Comparison of ENCODE assay signal across 8 cellular contexts in genomic region chr17:38868968-38869646, GRCh38. TPM values are rescaled to one million over a fixed set of nuclear protein-coding genes. Genes with fewer than 3 reads are reported as not detected.
DNase-seq lines count a peak whose midpoint lies in the region; ATAC-seq and TF ChIP-seq lines count a peak whose summit lies in the region.

No MANE protein-coding gene starts in this region.

- DNase-seq in AG10803 (ENCODE audit: low read depth) (peak; percentile 87), NCI-H446 treated with DMSO at 0.1 percent for 48 hours (lab: John Stamatoyannopoulos, UW) (peak; percentile 53), cerebellum (ENCODE audit: low spot score) (peak; percentile 87), kidney tubule cell (ENCODE audit: low spot score) (peak; percentile 91)
- peak; percentile 89 to 91 for DNase-seq in activated CD4-positive, alpha-beta T cell treated with anti-CD3 and anti-CD28 coated beads for 24 hours (ENCODE audit: low read depth in 2 of 2)
- DNase-seq in stimulated activated CD4-positive, alpha-beta T cell treated with anti-CD3 and anti-CD28 coated beads, Interleukin-1b, Interleukin-23, amount 100 ng/mL, for 24 hours (ENCODE audit: low read depth in 4 of 4, low spot score in 1 of 4) = peak; percentile 82 to 95 (median 88)

- peak; percentile 43 for ATAC-seq in GM18909 (IDR thresholded peaks at IDR 0.05; ENCODE audit: poor library complexity, unreplicated experiment)
- ATAC-seq in HG03196 (IDR thresholded peaks at IDR 0.05; ENCODE audit: unreplicated experiment) = peak; percentile 30

- TF ChIP-seq CTCF in AG10803 (conservative IDR thresholded peaks at IDR 0.05; ENCODE audit: low read length) = peak; percentile 48

- peak overlapping the region; percentile 82 for H3K4me3 ChIP-seq in AG10803 (ENCODE audit: low read length)

RNA-seq across cellular contexts. Expression of gene LASP1, which starts 0.8 kb away (rescaled TPM):
- total RNA-seq in cerebellum = 49.1 TPM

RNA-seq across cellular contexts. Expression of gene RPL23, which starts 15.6 kb away (rescaled TPM):
- 723 TPM for total RNA-seq in cerebellum

RNA-seq across cellular contexts. Expression of gene CWC25, which starts 44.0 kb away (rescaled TPM):
- total RNA-seq in cerebellum = 6.9 TPM

Comparison
In these comparisons a context has a peak if more than half of its experiments do, and no peak if none do; other contexts are left out.
1. Peak in every context shown above with its lines: DNase-seq, ATAC-seq and H3K4me3 ChIP-seq.